1 cellular context compared by ENCODE assay signal in genomic region chr9:134623408-134624066, GRCh38.
TF ChIP-seq lines count a peak whose summit lies in the region.

No MANE protein-coding gene starts in this region.

TF ChIP-seq in H1, 55 proteins besides CTCF, POLR2A, EP300 and RAD21:
- TF ChIP-seq HDAC6 (IDR thresholded peaks at IDR 0.05; ENCODE audit: low read depth, low read length) (no peak), JUN (IDR thresholded peaks at IDR 0.05; ENCODE audit: low read depth, low read length) (no peak), CBX5 (IDR thresholded peaks at IDR 0.05; ENCODE audit: low read depth, low read length) (no peak)
- TF ChIP-seq, protein P1, sequence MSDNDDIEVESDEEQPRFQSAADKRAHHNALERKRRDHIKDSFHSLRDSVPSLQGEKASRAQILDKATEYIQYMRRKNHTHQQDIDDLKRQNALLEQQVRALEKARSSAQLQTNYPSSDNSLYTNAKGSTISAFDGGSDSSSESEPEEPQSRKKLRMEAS (IDR thresholded peaks at IDR 0.05): no peak
- TF ChIP-seq, protein P2, sequence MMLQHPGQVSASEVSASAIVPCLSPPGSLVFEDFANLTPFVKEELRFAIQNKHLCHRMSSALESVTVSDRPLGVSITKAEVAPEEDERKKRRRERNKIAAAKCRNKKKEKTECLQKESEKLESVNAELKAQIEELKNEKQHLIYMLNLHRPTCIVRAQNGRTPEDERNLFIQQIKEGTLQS (IDR thresholded peaks at IDR 0.05; ENCODE audit: insufficient read depth, low read depth, low read length): no peak
